8 cellular contexts compared by ENCODE assay signal in genomic region chr5:123089971-123090640, GRCh38.
DNase-seq lines count a peak whose midpoint lies in the region; ATAC-seq and TF ChIP-seq lines count a peak whose summit lies in the region.

No MANE protein-coding gene starts in this region.

- peaks cover 30% of the 10 kb centered on the region for H3K4me1 Mint-ChIP-seq in memory B cell

- H3K27me3 Mint-ChIP-seq in memory B cell, result peaks cover 48% of the 10 kb centered on the region

- ATAC-seq in memory B cell (ENCODE audit: low read depth) (peak; percentile 32), HG03354 (IDR thresholded peaks at IDR 0.05; ENCODE audit: poor library complexity, severe bottlenecking, unreplicated experiment) (no peak), HG03108 (IDR thresholded peaks at IDR 0.05; ENCODE audit: unreplicated experiment) (no peak)

- intact Hi-C loops in head of caudate nucleus (cut with DNase I), result no loop called here

- no peaks in the 10 kb centered on the region for H3K9me3 Mint-ChIP-seq in memory B cell

- DNase-seq in ELR (ENCODE audit: low read depth) (peak; percentile 37), HuH-7 (ENCODE audit: low spot score) (peak; percentile 49), cardiac fibroblast (ENCODE audit: low read depth in 2 of 2) (peak; percentile 33 to 43), memory B cell (ENCODE audit: low spot score in 2 of 2) (no peak), activated T-cell treated with anti-CD3 and anti-CD28 coated beads for 4 hours (no peak), head of caudate nucleus (no peak)

- peak overlapping the region; percentile 80 for H3K4me3 Mint-ChIP-seq in memory B cell

- no peak overlapping the region for H3K27ac Mint-ChIP-seq in memory B cell

- H3K36me3 Mint-ChIP-seq in memory B cell, result no peaks in the 10 kb centered on the region

- peak overlapping the region; percentile 54 to 60 for H3K4me3 ChIP-seq in cardiac fibroblast (replicated peaks in 1 of 2; ENCODE audit: low read depth in 2 of 2, low read length in 2 of 2)

- no peak for TF ChIP-seq CTCF in cardiac fibroblast (IDR thresholded peaks at IDR 0.05; ENCODE audit: low read depth, low read length)

Comparison
In these comparisons a context has a peak if more than half of its experiments do, and no peak if none do; other contexts are left out.
1. DNase-seq: peak in ELR (single experiment), HuH-7 (single experiment) and cardiac fibroblast (2 of 2); none in memory B cell (0 of 2), activated T-cell treated with anti-CD3 and anti-CD28 coated beads for 4 hours (single experiment) and head of caudate nucleus (0 of 42).